ENCODE assay signal across 9 cellular contexts in the genomic region with DNA sequence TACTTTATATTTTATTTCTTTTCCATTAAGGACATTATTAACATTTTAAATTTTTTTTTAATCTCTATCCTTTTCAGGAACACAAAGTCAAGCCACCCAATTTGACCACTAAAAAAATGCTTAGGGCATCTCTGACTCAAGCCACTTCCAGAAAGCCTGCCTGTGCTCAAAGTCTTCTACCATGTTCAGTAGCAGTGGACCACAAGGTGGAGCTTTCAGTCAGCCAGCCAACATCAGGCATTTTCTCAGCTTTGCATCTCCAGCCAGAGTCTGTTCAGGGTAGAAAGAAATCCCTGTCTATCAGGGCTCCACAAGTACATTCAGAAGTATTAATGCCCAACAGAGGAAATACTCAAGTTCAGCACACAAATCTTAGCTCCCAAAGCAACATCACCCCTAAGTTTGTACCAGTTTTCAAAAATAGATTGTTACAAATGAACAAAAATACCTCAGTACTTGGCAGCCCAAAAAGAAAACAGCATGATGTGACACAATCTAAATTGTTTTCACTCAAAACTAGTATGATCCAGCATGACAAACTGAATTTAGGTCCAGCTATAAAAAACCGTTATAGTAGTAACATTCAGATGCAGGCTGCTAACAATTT. TPM values are rescaled to one million over a fixed set of nuclear protein-coding genes. Genes with fewer than 3 reads are reported as not detected.
DNase-seq lines count a peak whose midpoint lies in the region; ATAC-seq lines count a peak whose summit lies in the region.
"Had no signal": no experiment of that assay in that cellular context is flagged by ENCODE, and none has a peak within 500 bp of the region (broad histone marks: within the 10 kb centered on the region; RNA-seq: fewer than 3 reads in every experiment).

No MANE protein-coding gene starts in this region.

- peaks cover 7% of the 10 kb centered on the region for H3K4me1 Mint-ChIP-seq in activated naive CD8-positive, alpha-beta T cell treated with anti-CD3 and anti-CD28 coated beads, Interleukin-2, amount 50 U/mL, for 24 hours

- H3K27ac Mint-ChIP-seq in activated naive CD8-positive, alpha-beta T cell treated with anti-CD3 and anti-CD28 coated beads, Interleukin-2, amount 50 U/mL, for 24 hours = no peak overlapping the region

- DNase-seq in COLO829 (ENCODE audit: low spot score) (peak; percentile 56), KBM-7 (peak; percentile 27), RPMI7951 (ENCODE audit: low read depth) (peak; percentile 58), Right ventricle myocardium superior (peak; percentile 43), pulmonary artery endothelial cell (ENCODE audit: low read depth, low spot score) (peak; percentile 22)
- peak; percentile 36 for DNase-seq in activated naive CD8-positive, alpha-beta T cell treated with anti-CD3 and anti-CD28 coated beads, Interleukin-2, amount 50 U/mL, for 24 hours

- ATAC-seq in GM19397 (IDR thresholded peaks at IDR 0.05; ENCODE audit: unreplicated experiment) (peak; percentile 70), Right ventricle myocardium superior (ENCODE audit: poor library complexity) (peak; percentile 96), GM21723 (IDR thresholded peaks at IDR 0.05; ENCODE audit: unreplicated experiment) (no peak)
- ATAC-seq in activated naive CD8-positive, alpha-beta T cell treated with anti-CD3 and anti-CD28 coated beads, Interleukin-2, amount 50 U/mL, for 24 hours = peak; percentile 65

- H3K4me3 Mint-ChIP-seq in activated naive CD8-positive, alpha-beta T cell treated with anti-CD3 and anti-CD28 coated beads, Interleukin-2, amount 50 U/mL, for 24 hours = no peak overlapping the region

- H3K9me3 Mint-ChIP-seq in activated naive CD8-positive, alpha-beta T cell treated with anti-CD3 and anti-CD28 coated beads, Interleukin-2, amount 50 U/mL, for 24 hours = no peaks in the 10 kb centered on the region

- H3K36me3 Mint-ChIP-seq in activated naive CD8-positive, alpha-beta T cell treated with anti-CD3 and anti-CD28 coated beads, Interleukin-2, amount 50 U/mL, for 24 hours (ENCODE audit: low read depth) = no peaks in the 10 kb centered on the region

- intact Hi-C loops in Right ventricle myocardium superior (cut with DNase I) = loop anchor here (2.0 to 5.0 kb wide), 2 partner anchors 139 to 200 kb away; no protein-coding TSS in a partner anchor

- in situ Hi-C loops in KBM-7 (cut with MboI; ENCODE audit: low pct_unique_long_range_greater_than_20kb, low sequenced_read_pairs) = no loop called here

- no peaks in the 10 kb centered on the region for H3K27me3 Mint-ChIP-seq in activated naive CD8-positive, alpha-beta T cell treated with anti-CD3 and anti-CD28 coated beads, Interleukin-2, amount 50 U/mL, for 24 hours

RNA-seq across cellular contexts. Expression of gene C18orf63, which starts 37.6 kb away (rescaled TPM):
- not detected in 2 replicates for total RNA-seq in RPMI7951 (2014; rRNA removed; shearing (Covaris generic))
- total RNA-seq in Right ventricle myocardium superior = not detected
- not detected in 2 replicates for total RNA-seq in pulmonary artery endothelial cell
- total RNA-seq: activated CD8-positive, alpha-beta memory T cell treated with anti-CD3 and anti-CD28 coated beads for 36 hours had no signal
